Comparison of ENCODE assay signal across 9 cellular contexts in genomic region chr10:17214991-17215781, GRCh38. TPM values are rescaled to one million over a fixed set of nuclear protein-coding genes. Genes with fewer than 3 reads are reported as not detected.
DNase-seq lines count a peak whose midpoint lies in the region; ATAC-seq and TF ChIP-seq lines count a peak whose summit lies in the region.
"Had no signal": no experiment of that assay in that cellular context is flagged by ENCODE, and none has a peak within 500 bp of the region (broad histone marks: within the 10 kb centered on the region; RNA-seq: fewer than 3 reads in every experiment).

No MANE protein-coding gene starts in this region.

- no peak overlapping the region for H3K4me3 Mint-ChIP-seq in activated CD8-positive, alpha-beta memory T cell treated with anti-CD3 and anti-CD28 coated beads, Interleukin-2, amount 10 ng/mL, durations not matched to agents 7 days and 5 days
- H3K4me3 Mint-ChIP-seq in activated CD8-positive, alpha-beta T cell treated with anti-CD3 and anti-CD28 coated beads for 36 hours, result no peak overlapping the region
- H3K4me3 Mint-ChIP-seq in type B pancreatic cell, result no peak overlapping the region

- no peak for ATAC-seq in activated CD8-positive, alpha-beta memory T cell treated with anti-CD3 and anti-CD28 coated beads, Interleukin-2, amount 10 ng/mL, durations not matched to agents 7 days and 5 days
- no peak for ATAC-seq in activated CD8-positive, alpha-beta T cell treated with anti-CD3 and anti-CD28 coated beads for 36 hours
- ATAC-seq in GM18511 (IDR thresholded peaks at IDR 0.05; ENCODE audit: unreplicated experiment) (no peak), HG03139 (IDR thresholded peaks at IDR 0.05; ENCODE audit: unreplicated experiment) (no peak)

- intact Hi-C loops in activated CD8-positive, alpha-beta T cell treated with anti-CD3 and anti-CD28 coated beads for 36 hours (cut with micrococcal nuclease), result no loop called here

- peak overlapping the region; percentile 96 for H3K27ac Mint-ChIP-seq in activated CD8-positive, alpha-beta memory T cell treated with anti-CD3 and anti-CD28 coated beads, Interleukin-2, amount 10 ng/mL, durations not matched to agents 7 days and 5 days
- H3K27ac Mint-ChIP-seq in activated CD8-positive, alpha-beta T cell treated with anti-CD3 and anti-CD28 coated beads for 36 hours, result peak overlapping the region; percentile 70
- peak overlapping the region; percentile 56 for H3K27ac Mint-ChIP-seq in type B pancreatic cell

- peaks cover 60% of the 10 kb centered on the region for H3K4me1 Mint-ChIP-seq in activated CD8-positive, alpha-beta memory T cell treated with anti-CD3 and anti-CD28 coated beads, Interleukin-2, amount 10 ng/mL, durations not matched to agents 7 days and 5 days
- peaks cover 48% of the 10 kb centered on the region for H3K4me1 Mint-ChIP-seq in activated CD8-positive, alpha-beta T cell treated with anti-CD3 and anti-CD28 coated beads for 36 hours (ENCODE audit: low read depth)
- H3K4me1 Mint-ChIP-seq in type B pancreatic cell (ENCODE audit: unreplicated experiment), result peaks cover 28% of the 10 kb centered on the region

- POLR2A ChIA-PET in activated CD8-positive, alpha-beta T cell treated with anti-CD3 and anti-CD28 coated beads for 36 hours (lab: Charles Lee), result interaction anchor here (0.7 to 2.7 kb wide), 3 partner anchors 14 to 190 kb away, joined by 3 to 30 read pairs (median 13); partner anchors contain the start of genes TRDMT1 and VIM

- CTCF ChIA-PET in activated CD8-positive, alpha-beta memory T cell treated with anti-CD3 and anti-CD28 coated beads, Interleukin-2, amount 10 ng/mL, durations not matched to agents 7 days and 5 days (lab: Charles Lee), result interaction anchor here (1.4 to 2.7 kb wide), 3 partner anchors 9 to 14 kb away, joined by 8 to 42 read pairs (median 21); partner anchors contain the start of genes TRDMT1 and VIM
- CTCF ChIA-PET in activated CD8-positive, alpha-beta T cell treated with anti-CD3 and anti-CD28 coated beads for 36 hours (lab: Charles Lee), result interaction anchor here (0.6 to 1.7 kb wide), 5 partner anchors 8 to 325 kb away, joined by 3 to 7 read pairs (median 4); no protein-coding TSS in a partner anchor

- no peak for DNase-seq in activated CD8-positive, alpha-beta memory T cell treated with anti-CD3 and anti-CD28 coated beads, Interleukin-2, amount 10 ng/mL, durations not matched to agents 7 days and 5 days
- DNase-seq in activated CD8-positive, alpha-beta memory T cell treated with anti-CD3 and anti-CD28 coated beads, Interleukin-2, amount 50 U/mL, for 48 hours, result no peak
- no peak for DNase-seq in activated CD8-positive, alpha-beta T cell treated with anti-CD3 and anti-CD28 coated beads for 36 hours
- DNase-seq in glomerular visceral epithelial cell (ENCODE audit: extremely low spot score) (peak; percentile 86), type B pancreatic cell (ENCODE audit: extremely low spot score, unreplicated experiment) (no peak), amygdala (lab: John Stamatoyannopoulos, UW) (no peak)

- peaks cover 29% of the 10 kb centered on the region for H3K36me3 Mint-ChIP-seq in activated CD8-positive, alpha-beta memory T cell treated with anti-CD3 and anti-CD28 coated beads, Interleukin-2, amount 10 ng/mL, durations not matched to agents 7 days and 5 days
- H3K36me3 Mint-ChIP-seq in activated CD8-positive, alpha-beta T cell treated with anti-CD3 and anti-CD28 coated beads for 36 hours (ENCODE audit: low read depth), result peaks cover 2% of the 10 kb centered on the region
- no peaks in the 10 kb centered on the region for H3K36me3 Mint-ChIP-seq in type B pancreatic cell

- H3K9me3 Mint-ChIP-seq in activated CD8-positive, alpha-beta memory T cell treated with anti-CD3 and anti-CD28 coated beads, Interleukin-2, amount 10 ng/mL, durations not matched to agents 7 days and 5 days (ENCODE audit: low read depth), result no peaks in the 10 kb centered on the region
- no peaks in the 10 kb centered on the region for H3K9me3 Mint-ChIP-seq in activated CD8-positive, alpha-beta T cell treated with anti-CD3 and anti-CD28 coated beads for 36 hours
- no peaks in the 10 kb centered on the region for H3K9me3 Mint-ChIP-seq in type B pancreatic cell

- TF ChIP-seq CTCF in activated CD8-positive, alpha-beta T cell treated with anti-CD3 and anti-CD28 coated beads for 36 hours (IDR thresholded peaks at IDR 0.05), result no peak
- no peak for TF ChIP-seq CTCF in type B pancreatic cell (conservative IDR thresholded peaks at IDR 0.05)

- no peaks in the 10 kb centered on the region for H3K27me3 Mint-ChIP-seq in activated CD8-positive, alpha-beta memory T cell treated with anti-CD3 and anti-CD28 coated beads, Interleukin-2, amount 10 ng/mL, durations not matched to agents 7 days and 5 days
- H3K27me3 Mint-ChIP-seq in activated CD8-positive, alpha-beta T cell treated with anti-CD3 and anti-CD28 coated beads for 36 hours, result no peaks in the 10 kb centered on the region
- no peaks in the 10 kb centered on the region for H3K27me3 Mint-ChIP-seq in type B pancreatic cell
- H3K27me3 Mint-ChIP-seq: activated naive CD8-positive, alpha-beta T cell had no signal

RNA-seq across cellular contexts. Expression of gene VIM, which starts 12.9 kb away (rescaled TPM):
- total RNA-seq in activated CD8-positive, alpha-beta memory T cell treated with anti-CD3 and anti-CD28 coated beads, Interleukin-2, amount 10 ng/mL, durations not matched to agents 7 days and 5 days, result 1,000 to 10,000 TPM; 1,771 to 2,143 TPM
- total RNA-seq in activated CD8-positive, alpha-beta T cell treated with anti-CD3 and anti-CD28 coated beads for 36 hours, result 100 to 1,000 TPM; 590 to 602 TPM
- 102 and 2,500 TPM in 2 replicates for total RNA-seq in type B pancreatic cell (ENCODE audit: low replicate concordance)

RNA-seq across cellular contexts. Expression of gene TRDMT1, which starts 13.7 kb away (rescaled TPM):
- 1 to 10 TPM; 7.7 to 9.2 TPM for total RNA-seq in activated CD8-positive, alpha-beta memory T cell treated with anti-CD3 and anti-CD28 coated beads, Interleukin-2, amount 10 ng/mL, durations not matched to agents 7 days and 5 days
- 1 to 10 TPM; 4.4 to 4.5 TPM for total RNA-seq in activated CD8-positive, alpha-beta T cell treated with anti-CD3 and anti-CD28 coated beads for 36 hours
- 3.9 and 9.0 TPM in 2 replicates for total RNA-seq in type B pancreatic cell (ENCODE audit: low replicate concordance)
